ENCODE assay signal across 24 cellular contexts in the genomic region with DNA sequence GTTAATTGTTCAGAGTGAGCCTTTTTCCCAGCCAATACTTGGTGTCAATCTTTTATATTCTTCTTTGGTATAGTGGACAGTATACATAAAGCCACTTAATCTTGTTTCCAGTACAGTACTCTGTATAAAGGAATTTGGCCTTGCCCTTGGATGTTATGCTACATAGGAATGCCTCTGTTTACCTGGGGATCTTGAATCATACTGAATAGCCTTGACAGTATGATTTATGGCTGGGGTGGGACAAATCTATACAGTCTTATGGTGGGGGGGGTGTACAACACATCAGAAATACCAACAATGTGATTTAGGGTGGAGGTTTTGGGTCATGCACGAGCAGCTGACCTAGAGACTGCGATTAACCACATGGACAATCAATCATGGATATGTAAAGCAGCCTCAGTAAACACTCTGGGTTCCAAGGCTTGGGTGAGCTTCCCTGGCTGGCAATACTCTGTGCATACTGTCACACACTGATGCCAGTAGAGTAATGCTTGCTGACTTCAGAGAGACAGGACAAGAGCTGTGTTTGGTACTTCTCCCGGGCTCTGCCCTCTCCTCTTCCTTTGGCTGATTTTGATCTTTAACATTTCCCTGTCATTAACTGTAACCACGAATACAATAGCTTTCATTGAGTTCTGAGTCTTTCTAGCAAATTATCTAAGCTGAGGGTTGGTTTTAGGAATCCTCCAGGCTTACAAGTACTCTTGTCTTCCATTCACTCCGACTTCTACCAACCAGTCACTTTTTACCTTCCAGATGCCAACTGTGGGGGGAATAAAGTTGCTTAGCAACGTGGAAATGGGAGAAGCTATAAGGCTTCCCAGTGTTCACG.
DNase-seq lines count a peak whose midpoint lies in the region; ATAC-seq and TF ChIP-seq lines count a peak whose summit lies in the region.
"Had no signal": no experiment of that assay in that cellular context is flagged by ENCODE, and none has a peak within 500 bp of the region (broad histone marks: within the 10 kb centered on the region; RNA-seq: fewer than 3 reads in every experiment).

No MANE protein-coding gene starts in this region.

- no peak overlapping the region for H3K4me2 ChIP-seq in fibroblast of lung (ENCODE audit: extremely low read depth, insufficient read depth, low read length)
- H3K4me2 ChIP-seq: BLaER1 had no signal

- peaks cover 11 to 51% of the 10 kb centered on the region in 2 donors for H3K36me3 Mint-ChIP-seq in activated T-cell treated with anti-CD3 and anti-CD28 coated beads, Interleukin-2, amount 50 U/mL, for 72 hours (ENCODE audit: insufficient read depth in 2 of 2)
- peaks cover 37% of the 10 kb centered on the region for H3K36me3 Mint-ChIP-seq in progenitor cell of endocrine pancreas (ENCODE audit: insufficient read depth)
- H3K36me3 Mint-ChIP-seq in activated naive CD8-positive, alpha-beta T cell treated with anti-CD3 and anti-CD28 coated beads, Interleukin-2, amount 50 U/mL, for 24 hours (ENCODE audit: low read depth): peaks cover 66% of the 10 kb centered on the region
- H3K36me3 Mint-ChIP-seq in mesothelial cell of epicardium: peaks cover 53% of the 10 kb centered on the region

- H3K9me3 ChIP-seq in RWPE2 (ENCODE audit: severe bottlenecking) (no peaks in the 10 kb centered on the region), fibroblast of lung (ENCODE audit: control insufficient read depth, insufficient read depth, low read depth, low read length) (no peaks in the 10 kb centered on the region)
- H3K9me3 ChIP-seq: BLaER1, SJCRH30 had no signal

- H3K36me3 ChIP-seq in RWPE2 (ENCODE audit: low read depth): peaks cover 49% of the 10 kb centered on the region
- H3K36me3 ChIP-seq in fibroblast of lung (ENCODE audit: control insufficient read depth, insufficient read depth, low read length): peaks cover 9% of the 10 kb centered on the region

- H3K9ac ChIP-seq in fibroblast of lung (ENCODE audit: insufficient read depth, low read length): no peak overlapping the region
- H3K9ac ChIP-seq: BLaER1 had no signal

- no peaks in the 10 kb centered on the region for H3K27me3 Mint-ChIP-seq in activated T-cell treated with anti-CD3 and anti-CD28 coated beads, Interleukin-2, amount 50 U/mL, for 72 hours (ENCODE audit: low read depth)
- H3K27me3 Mint-ChIP-seq in progenitor cell of endocrine pancreas: no peaks in the 10 kb centered on the region
- H3K27me3 Mint-ChIP-seq in activated naive CD8-positive, alpha-beta T cell treated with anti-CD3 and anti-CD28 coated beads, Interleukin-2, amount 50 U/mL, for 24 hours: no peaks in the 10 kb centered on the region
- H3K27me3 Mint-ChIP-seq in mesothelial cell of epicardium (ENCODE audit: low read depth): no peaks in the 10 kb centered on the region
- H3K27me3 Mint-ChIP-seq: CD4-positive, alpha-beta memory T cell had no signal

- no peak overlapping the region for H2AFZ ChIP-seq in fibroblast of lung (ENCODE audit: low read length)

- no peaks in the 10 kb centered on the region for H3K27me3 ChIP-seq in RWPE2 (ENCODE audit: insufficient read depth, poor library complexity, severe bottlenecking)
- no peaks in the 10 kb centered on the region for H3K27me3 ChIP-seq in fibroblast of lung (ENCODE audit: control insufficient read depth, insufficient read depth, low read length)
- H3K27me3 ChIP-seq: BLaER1, SJCRH30 had no signal

- ATAC-seq in activated T-cell treated with anti-CD3 and anti-CD28 coated beads, Interleukin-2, amount 50 U/mL, for 72 hours (replicated peaks in 1 of 2): no peak
- ATAC-seq in RWPE2 (ENCODE audit: low read depth) (0 out of 3 replicates have a peak, but pooled peaks have one; percentile 25), omental fat pad (ENCODE audit: low FRiP score) (no peak)
- no peak for ATAC-seq in activated naive CD8-positive, alpha-beta T cell treated with anti-CD3 and anti-CD28 coated beads, Interleukin-2, amount 50 U/mL, for 24 hours
- ATAC-seq: Panc1 had no signal

- H3K27ac ChIP-seq in RWPE2 (ENCODE audit: poor library complexity, severe bottlenecking) (no peak overlapping the region), fibroblast of lung (ENCODE audit: insufficient read depth, low read length) (no peak overlapping the region)
- H3K27ac ChIP-seq: 22Rv1, BLaER1, SJCRH30 had no signal

- H4K20me1 ChIP-seq in fibroblast of lung (ENCODE audit: control insufficient read depth, extremely low read depth, insufficient read depth, low read length): no peaks in the 10 kb centered on the region

- no peaks in the 10 kb centered on the region for H3K4me1 Mint-ChIP-seq in activated T-cell treated with anti-CD3 and anti-CD28 coated beads, Interleukin-2, amount 50 U/mL, for 72 hours (ENCODE audit: low read depth)
- H3K4me1 Mint-ChIP-seq in progenitor cell of endocrine pancreas (ENCODE audit: low read depth) (peaks cover 13% of the 10 kb centered on the region), mesothelial cell of epicardium (no peaks in the 10 kb centered on the region)
- no peaks in the 10 kb centered on the region for H3K4me1 Mint-ChIP-seq in activated naive CD8-positive, alpha-beta T cell treated with anti-CD3 and anti-CD28 coated beads, Interleukin-2, amount 50 U/mL, for 24 hours
- H3K4me1 Mint-ChIP-seq: CD4-positive, alpha-beta memory T cell had no signal

- peak overlapping the region; percentile 62 for H3K27ac Mint-ChIP-seq in activated T-cell treated with anti-CD3 and anti-CD28 coated beads, Interleukin-2, amount 50 U/mL, for 72 hours
- peak overlapping the region; percentile 69 for H3K27ac Mint-ChIP-seq in progenitor cell of endocrine pancreas
- H3K27ac Mint-ChIP-seq in activated naive CD8-positive, alpha-beta T cell treated with anti-CD3 and anti-CD28 coated beads, Interleukin-2, amount 50 U/mL, for 24 hours: no peak overlapping the region
- no peak overlapping the region for H3K27ac Mint-ChIP-seq in mesothelial cell of epicardium

- H3K9me3 Mint-ChIP-seq in activated T-cell treated with anti-CD3 and anti-CD28 coated beads, Interleukin-2, amount 50 U/mL, for 72 hours: no peaks in the 10 kb centered on the region
- H3K9me3 Mint-ChIP-seq in progenitor cell of endocrine pancreas (ENCODE audit: low read depth): no peaks in the 10 kb centered on the region
- no peaks in the 10 kb centered on the region for H3K9me3 Mint-ChIP-seq in activated naive CD8-positive, alpha-beta T cell treated with anti-CD3 and anti-CD28 coated beads, Interleukin-2, amount 50 U/mL, for 24 hours
- H3K9me3 Mint-ChIP-seq in mesothelial cell of epicardium: no peaks in the 10 kb centered on the region

- H3K4me3 ChIP-seq in RWPE2 (ENCODE audit: severe bottlenecking) (no peak overlapping the region), fibroblast of lung (replicated peaks in 1 of 4; ENCODE audit: control extremely low read depth in 1 of 4, insufficient read depth in 1 of 4, low read depth in 3 of 4, low read length in 4 of 4) (no peak overlapping the region)
- H3K4me3 ChIP-seq: BLaER1, SJCRH30 had no signal

- no peak overlapping the region for H3K4me3 Mint-ChIP-seq in activated T-cell treated with anti-CD3 and anti-CD28 coated beads, Interleukin-2, amount 50 U/mL, for 72 hours
- no peak overlapping the region for H3K4me3 Mint-ChIP-seq in progenitor cell of endocrine pancreas (ENCODE audit: low read depth)
- no peak overlapping the region for H3K4me3 Mint-ChIP-seq in activated naive CD8-positive, alpha-beta T cell treated with anti-CD3 and anti-CD28 coated beads, Interleukin-2, amount 50 U/mL, for 24 hours
- H3K4me3 Mint-ChIP-seq in mesothelial cell of epicardium: no peak overlapping the region
- H3K4me3 Mint-ChIP-seq: CD4-positive, alpha-beta memory T cell had no signal

- no peak for DNase-seq in activated T-cell treated with anti-CD3 and anti-CD28 coated beads, Interleukin-2, amount 50 U/mL, for 72 hours
- no peak for DNase-seq in activated T-cell treated with anti-CD3 and anti-CD28 coated beads, Interleukin-2, amount 50 U/mL, for 48 hours
- DNase-seq in RWPE2 (ENCODE audit: low spot score): no peak
- DNase-seq in fibroblast of lung (ENCODE audit: low read depth in 2 of 2): peak; percentile 12 to 23
- no peak for DNase-seq in progenitor cell of endocrine pancreas (ENCODE audit: low spot score, unreplicated experiment)
- no peak for DNase-seq in activated naive CD8-positive, alpha-beta T cell treated with anti-CD3 and anti-CD28 coated beads, Interleukin-2, amount 50 U/mL, for 24 hours
- DNase-seq in omental fat pad (ENCODE audit: low spot score): no peak
- no peak for DNase-seq in mesothelial cell of epicardium (ENCODE audit: low spot score in 2 of 2, unreplicated experiment in 2 of 2)
- DNase-seq: ACHN; CD4-positive, alpha-beta memory T cell; DMS53; GDM1; KG1; NCI-H1092 treated with DMSO at 0.1 percent for 48 hours; NCI-H1436 treated with DMSO at 0.1 percent for 48 hours; NCI-H2029; NCI-H2171; NCI-H345; NCI-H524 treated with DMSO at 0.1 percent for 48 hours; NCI-H82; SJCRH30 had no signal

- no peaks in the 10 kb centered on the region for H3K79me2 ChIP-seq in fibroblast of lung (ENCODE audit: control insufficient read depth, insufficient read depth, low read length)

- TF ChIP-seq CTCF in RWPE2 (IDR thresholded peaks at IDR 0.05; ENCODE audit: poor library complexity, severe bottlenecking) (no peak), fibroblast of lung (conservative IDR thresholded peaks at IDR 0.05 in 1 of 2, IDR thresholded peaks at IDR 0.05 in 1 of 2; ENCODE audit: low read depth in 1 of 2, low read length in 2 of 2) (no peak), progenitor cell of endocrine pancreas (IDR thresholded peaks at IDR 0.05; ENCODE audit: unreplicated experiment) (no peak), omental fat pad (IDR thresholded peaks at IDR 0.05) (no peak), mesothelial cell of epicardium (IDR thresholded peaks at IDR 0.05; ENCODE audit: unreplicated experiment) (no peak)

- H3K4me1 ChIP-seq in RWPE2 (ENCODE audit: insufficient read depth, poor library complexity, severe bottlenecking) (no peaks in the 10 kb centered on the region), fibroblast of lung (ENCODE audit: control insufficient read depth, extremely low read depth, insufficient read depth, low read length) (peaks cover 2% of the 10 kb centered on the region)
- H3K4me1 ChIP-seq: BLaER1, SJCRH30 had no signal

Comparison
In these comparisons a context has a peak if more than half of its experiments do, and no peak if none do; other contexts are left out.
1. DNase-seq: peak in fibroblast of lung (2 of 2); none in activated T-cell treated with anti-CD3 and anti-CD28 coated beads, Interleukin-2, amount 50 U/mL, for 72 hours (0 of 2), activated T-cell treated with anti-CD3 and anti-CD28 coated beads, Interleukin-2, amount 50 U/mL, for 48 hours (0 of 2), RWPE2 (single experiment), progenitor cell of endocrine pancreas (single experiment), activated naive CD8-positive, alpha-beta T cell treated with anti-CD3 and anti-CD28 coated beads, Interleukin-2, amount 50 U/mL, for 24 hours (single experiment), omental fat pad (single experiment) and mesothelial cell of epicardium (0 of 2).
2. H3K27ac Mint-ChIP-seq: peak in activated T-cell treated with anti-CD3 and anti-CD28 coated beads, Interleukin-2, amount 50 U/mL, for 72 hours (single experiment) and progenitor cell of endocrine pancreas (single experiment); none in activated naive CD8-positive, alpha-beta T cell treated with anti-CD3 and anti-CD28 coated beads, Interleukin-2, amount 50 U/mL, for 24 hours (single experiment) and mesothelial cell of epicardium (single experiment).